13 cellular contexts compared by ENCODE assay signal in genomic region chr1:112461200-112461871, GRCh38. TPM values are rescaled to one million over a fixed set of nuclear protein-coding genes. Genes with fewer than 3 reads are reported as not detected.
DNase-seq lines count a peak whose midpoint lies in the region; ATAC-seq, FAIRE-seq and TF ChIP-seq lines count a peak whose summit lies in the region.
"Had no signal": no experiment of that assay in that cellular context is flagged by ENCODE, and none has a peak within 500 bp of the region (broad histone marks: within the 10 kb centered on the region; RNA-seq: fewer than 3 reads in every experiment).

No MANE protein-coding gene starts in this region.

- peak overlapping the region; percentile 38 for H2AFZ ChIP-seq in parathyroid adenoma

- no peak overlapping the region for H3K27ac Mint-ChIP-seq in nephron progenitor cell

- H3K4me1 ChIP-seq in parathyroid adenoma (peaks cover 4% of the 10 kb centered on the region), ascending aorta (peaks cover 0 to under 1% of the 10 kb centered on the region in 2 donors)

- H3K9ac ChIP-seq in parathyroid adenoma, result no peak overlapping the region

- no peak for TF ChIP-seq POLR2A in GM12892 (IDR thresholded peaks at IDR 0.05; ENCODE audit: low read depth, low read length)

- intact Hi-C loops in ascending aorta (cut with DNase I), result no loop called here

- H3K9me3 ChIP-seq in parathyroid adenoma (ENCODE audit: control insufficient read depth, low read length) (no peaks in the 10 kb centered on the region), ascending aorta (no peaks in the 10 kb centered on the region)
- H3K9me3 ChIP-seq: mucosa of descending colon had no signal

- TF ChIP-seq CTCF in parathyroid adenoma (IDR thresholded peaks at IDR 0.05), result no peak
- TF ChIP-seq CTCF in nephron progenitor cell (IDR thresholded peaks at IDR 0.05), result no peak
- no peak for TF ChIP-seq CTCF in ascending aorta (IDR thresholded peaks at IDR 0.05)

- peaks cover 16% of the 10 kb centered on the region for H3K36me3 Mint-ChIP-seq in nephron progenitor cell (ENCODE audit: low read depth)

- no peak overlapping the region for H3K4me3 Mint-ChIP-seq in nephron progenitor cell

- no peak for FAIRE-seq in GM12892 (lab: Jason Lieb, UNC)

- H3K27me3 ChIP-seq in parathyroid adenoma (ENCODE audit: control insufficient read depth, insufficient read depth, low read length) (no peaks in the 10 kb centered on the region), ascending aorta (no peaks in the 10 kb centered on the region)

- H3K4me1 Mint-ChIP-seq in nephron progenitor cell, result peaks cover 23% of the 10 kb centered on the region

- H3K9me3 Mint-ChIP-seq in nephron progenitor cell, result no peaks in the 10 kb centered on the region

- H3K79me2 ChIP-seq in parathyroid adenoma, result no peaks in the 10 kb centered on the region

- H3K36me3 ChIP-seq in parathyroid adenoma (ENCODE audit: control insufficient read depth, insufficient read depth, low read length) (no peaks in the 10 kb centered on the region), ascending aorta (peaks cover 21 to 24% of the 10 kb centered on the region in 2 donors)

- no peak for ATAC-seq in HG02678 (IDR thresholded peaks at IDR 0.05; ENCODE audit: unreplicated experiment)
- ATAC-seq: mucosa of descending colon, PC-3 had no signal

- H3K27ac ChIP-seq in epithelial cell of prostate, result peak overlapping the region; percentile 74
- H3K27ac ChIP-seq in parathyroid adenoma, result peak overlapping the region; percentile 61
- peak overlapping the region in 1 of 2 donors; percentile 6 for H3K27ac ChIP-seq in ascending aorta

- DNase-seq in DMS79 (lab: John Stamatoyannopoulos, UW) (peak; percentile 89), NCI-H2029 treated with DMSO at 0.1 percent for 48 hours (lab: John Stamatoyannopoulos, UW) (peak; percentile 75), epithelial cell of prostate (ENCODE audit: low read depth, low spot score) (peak; percentile 52), nephron progenitor cell (no peak), ascending aorta (ENCODE audit: low spot score in 2 of 2) (no peak), GM12892 (ENCODE audit: insufficient read length) (no peak)
- DNase-seq: activated T-cell treated with anti-CD3 and anti-CD28 coated beads for 4 hours, NCI-H2081 treated with DMSO at 0.1 percent for 48 hours, PC-3 had no signal

- peak overlapping the region; percentile 33 for H3K4me2 ChIP-seq in parathyroid adenoma (ENCODE audit: low read length)

- H3K27me3 Mint-ChIP-seq in nephron progenitor cell (ENCODE audit: low read depth, poor library complexity), result peaks cover 9% of the 10 kb centered on the region

- H3K4me3 ChIP-seq in parathyroid adenoma (ENCODE audit: low read depth, low read length) (no peak overlapping the region), ascending aorta (no peak overlapping the region)
- H3K4me3 ChIP-seq: coronary artery, mucosa of descending colon had no signal

RNA-seq across cellular contexts. Expression of gene WNT2B, which starts 47.4 kb away (rescaled TPM):
- total RNA-seq in ascending aorta, result 4.8 TPM
- polyA plus RNA-seq in GM12892 (2012; ENCODE audit: missing spikeins), result 0.36 TPM

Comparison
In these comparisons a context has a peak if more than half of its experiments do, and no peak if none do; other contexts are left out.
1. DNase-seq: peak in DMS79 (single experiment), NCI-H2029 treated with DMSO at 0.1 percent for 48 hours (single experiment) and epithelial cell of prostate (single experiment); none in nephron progenitor cell (single experiment), ascending aorta (0 of 2) and GM12892 (single experiment).